Comparison of ENCODE assay signal across 19 cellular contexts in the genomic region with DNA sequence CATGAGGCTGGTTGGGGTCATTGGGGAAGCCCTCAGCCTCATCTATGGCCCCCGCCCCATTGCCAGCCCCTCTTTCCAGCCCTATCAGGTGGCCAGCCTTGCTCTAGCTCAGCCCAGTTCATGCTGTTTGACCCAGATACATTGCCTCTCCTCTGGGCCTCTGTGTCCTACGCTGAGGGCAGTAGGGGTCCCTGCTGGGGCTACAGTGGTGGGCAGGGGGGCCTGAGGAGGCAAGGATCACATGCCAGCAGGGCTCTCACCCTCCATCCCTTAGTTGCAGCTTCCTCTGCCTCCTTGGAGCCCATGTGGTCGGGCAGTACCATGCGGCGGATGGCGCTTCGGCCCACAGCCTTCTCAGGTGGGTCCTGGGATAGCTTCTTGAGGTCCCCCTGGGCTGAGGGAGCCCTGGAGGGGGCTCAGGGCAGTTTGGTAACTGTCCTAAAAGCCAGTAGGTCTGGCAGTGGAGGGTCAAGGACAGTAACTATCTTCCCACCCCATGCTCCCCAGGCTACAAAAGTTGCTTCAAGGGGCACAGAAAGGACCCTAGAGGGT. TPM values are rescaled to one million over a fixed set of nuclear protein-coding genes. Genes with fewer than 3 reads are reported as not detected.
DNase-seq lines count a peak whose midpoint lies in the region; ATAC-seq and TF ChIP-seq lines count a peak whose summit lies in the region.
"Had no signal": no experiment of that assay in that cellular context is flagged by ENCODE, and none has a peak within 500 bp of the region (broad histone marks: within the 10 kb centered on the region; RNA-seq: fewer than 3 reads in every experiment).

No MANE protein-coding gene starts in this region.

- no peak for TF ChIP-seq RAD21 in IMR-90 (IDR thresholded peaks at IDR 0.05; ENCODE audit: low read length)

- TF ChIP-seq POLR2A in IMR-90 (IDR thresholded peaks at IDR 0.05; ENCODE audit: low read depth, low read length): no peak

- no peak overlapping the region for H2AFZ ChIP-seq in IMR-90 (replicated peaks; ENCODE audit: low read length, poor library complexity)

- no CpG with 5 or more reads among the region's 7 CpGs for WGBS in IMR-90 (ENCODE audit: extremely low coverage in 2 of 2, insufficient read length in 1 of 2), 2 experiments

- H2AK9ac ChIP-seq in IMR-90 (replicated peaks; ENCODE audit: low read depth, low read length, poor library complexity): peak overlapping the region; percentile 44

- H4K20me1 ChIP-seq in IMR-90 (ENCODE audit: insufficient read depth, low read length): no peaks in the 10 kb centered on the region; the same call in 1 of the 2 replicates

- no peak overlapping the region for H2BK5ac ChIP-seq in IMR-90 (ENCODE audit: low read depth, low read length, poor library complexity, severe bottlenecking)

- H2AK5ac ChIP-seq in IMR-90 (ENCODE audit: low read depth, low read length): no peak overlapping the region; the same call in 1 of the 2 replicates

- H3K9me3 ChIP-seq in IMR-90 (ENCODE audit: control insufficient read depth, insufficient read depth, low read length): no peaks in the 10 kb centered on the region
- no peaks in the 10 kb centered on the region for H3K9me3 ChIP-seq in colonic mucosa
- no peaks in the 10 kb centered on the region for H3K9me3 ChIP-seq in muscle layer of duodenum (ENCODE audit: control insufficient read depth in 1 of 2, low read length in 2 of 2)
- H3K9me3 ChIP-seq in stomach smooth muscle (ENCODE audit: control insufficient read depth in 2 of 2, low read length in 2 of 2): no peaks in the 10 kb centered on the region
- H3K9me3 ChIP-seq: pancreas, testis had no signal

- intact Hi-C loops in IMR-90 (cut with micrococcal nuclease): no loop called here
- intact Hi-C loops in colonic mucosa (cut with DNase I): no loop called here

- no peak overlapping the region for H2BK15ac ChIP-seq in IMR-90 (ENCODE audit: low read depth, low read length)

- no peak overlapping the region; a peak in 1 of 4 replicates for H4K8ac ChIP-seq in IMR-90 (ENCODE audit: low read depth in 2 of 2, low read length in 2 of 2)

- H3K79me1 ChIP-seq in IMR-90 (ENCODE audit: low read depth in 1 of 2, low read length in 2 of 2): no peaks in the 10 kb centered on the region

- H2BK120ac ChIP-seq in IMR-90 (ENCODE audit: low read depth, low read length): no peak overlapping the region

- no peak overlapping the region for H3K23ac ChIP-seq in IMR-90 (ENCODE audit: low read depth, low read length)

- H3K27me3 ChIP-seq in IMR-90 (ENCODE audit: control insufficient read depth, insufficient read depth, low read length) (peaks cover 4% of the 10 kb centered on the region; the same call in 1 of the 2 replicates), colonic mucosa (no peaks in the 10 kb centered on the region), muscle layer of duodenum (ENCODE audit: low read depth, low read length) (no peaks in the 10 kb centered on the region), stomach smooth muscle (ENCODE audit: control insufficient read depth in 1 of 2, insufficient read depth in 2 of 2, low read length in 2 of 2) (no peaks in the 10 kb centered on the region)
- H3K27me3 ChIP-seq: pancreas, testis had no signal

- BruUV-seq in IMR-90 (replicated peaks; lab: Mats Ljungman, UMichigan): no TSS peak

- no peak overlapping the region for H3K56ac ChIP-seq in IMR-90 (ENCODE audit: extremely low read depth, insufficient read depth, low read length)

- dilution Hi-C loops in IMR-90 (cut with HindIII; ENCODE audit: low sequenced_read_pairs, unreplicated experiment): no loop called here

- H4K5ac ChIP-seq in IMR-90 (ENCODE audit: low read depth, low read length): no peak overlapping the region

- DNase-seq in IMR-90: no peak
- DNase-seq in colonic mucosa: no peak
- DNase-seq in Kasumi-1 (lab: John Stamatoyannopoulos, UW): no peak
- no peak for DNase-seq in DMS 273 treated with DMSO at 0.1 percent for 48 hours (lab: John Stamatoyannopoulos, UW)
- DNase-seq: activated CD4-positive, alpha-beta T cell treated with anti-CD3 and anti-CD28 coated beads for 4 hours; activated CD8-positive, alpha-beta memory T cell treated with anti-CD3 and anti-CD28 coated beads, Interleukin-2, amount 50 U/mL, for 48 hours; activated effector memory CD4-positive, alpha-beta T cell treated with Interleukin-2 at 50 U/mL for 16 hours; NCI-H1105; NCI-H2107; NCI-H524 treated with DMSO at 0.1 percent for 48 hours; T-cell had no signal

- no peak overlapping the region for H3K27ac ChIP-seq in IMR-90 (ENCODE audit: insufficient read depth, low read length)
- peak overlapping the region; percentile 8 for H3K27ac ChIP-seq in colonic mucosa
- H3K27ac ChIP-seq in muscle layer of duodenum (ENCODE audit: low read length): peak overlapping the region; percentile 16
- H3K27ac ChIP-seq in stomach smooth muscle (ENCODE audit: low read length): peak overlapping the region; percentile 76
- H3K27ac ChIP-seq: pancreas had no signal

- H3K36me3 ChIP-seq in IMR-90 (ENCODE audit: control insufficient read depth, insufficient read depth, low read length): no peaks in the 10 kb centered on the region
- no peaks in the 10 kb centered on the region for H3K36me3 ChIP-seq in colonic mucosa
- no peaks in the 10 kb centered on the region for H3K36me3 ChIP-seq in muscle layer of duodenum (ENCODE audit: control insufficient read depth in 1 of 2, insufficient read depth in 2 of 2, low read length in 2 of 2)
- no peaks in the 10 kb centered on the region for H3K36me3 ChIP-seq in stomach smooth muscle (ENCODE audit: control insufficient read depth in 2 of 2, insufficient read depth in 2 of 2, low read length in 2 of 2)
- H3K36me3 ChIP-seq: pancreas had no signal

- 0 out of 2 replicates have a peak, but pooled peaks cover 2% of the 10 kb centered on the region for H3K9me1 ChIP-seq in IMR-90 (ENCODE audit: insufficient read depth, low read length)

- in situ Hi-C loops in IMR-90 (cut with MboI; ENCODE audit: low sequenced_read_pairs): loop anchor here (25.0 kb wide), 1 partner anchor 613 kb away; no protein-coding TSS in a partner anchor

- H4K91ac ChIP-seq in IMR-90 (ENCODE audit: insufficient read depth, low read depth, low read length): no peak overlapping the region

- CTCF ChIA-PET in IMR-90 (lab: Yijun Ruan, JAX): no interaction called here

- H3K14ac ChIP-seq in IMR-90 (replicated peaks; ENCODE audit: low read depth, low read length): no peak overlapping the region

- H3K4me3 ChIP-seq in IMR-90 (ENCODE audit: insufficient read depth, low read depth, low read length) (no peak overlapping the region), colonic mucosa (no peak overlapping the region), muscle layer of duodenum (ENCODE audit: low read depth in 1 of 2, low read length in 2 of 2) (no peak overlapping the region), stomach smooth muscle (ENCODE audit: low read length in 2 of 2) (peak overlapping the region in 1 of 2 donors; percentile 49)
- H3K4me3 ChIP-seq: pancreas, testis had no signal

- no peak overlapping the region for H2BK20ac ChIP-seq in IMR-90 (ENCODE audit: low read depth, low read length)

- H3K9ac ChIP-seq in IMR-90 (ENCODE audit: low read depth, low read length): no peak overlapping the region
- peak overlapping the region in 1 of 2 donors; percentile 35 for H3K9ac ChIP-seq in colonic mucosa (ENCODE audit: low read depth in 2 of 2, low read length in 2 of 2)
- no peak overlapping the region for H3K9ac ChIP-seq in stomach smooth muscle (ENCODE audit: low read length in 2 of 2)

- TF ChIP-seq CTCF in IMR-90 (conservative IDR thresholded peaks at IDR 0.05; ENCODE audit: low read depth, low read length): no peak
- TF ChIP-seq CTCF in colonic mucosa (IDR thresholded peaks at IDR 0.05): no peak

- no peak overlapping the region for H3K4me2 ChIP-seq in IMR-90 (ENCODE audit: low read depth, low read length)

- ATAC-seq in IMR-90 (ENCODE audit: low read depth): no peak
- no peak for ATAC-seq in HG02885 (IDR thresholded peaks at IDR 0.05; ENCODE audit: poor library complexity, unreplicated experiment)
- no peak for ATAC-seq in GM21576 (IDR thresholded peaks at IDR 0.05; ENCODE audit: unreplicated experiment)
- ATAC-seq: T-cell had no signal

- H3K18ac ChIP-seq in IMR-90 (ENCODE audit: low read depth, low read length): no peak overlapping the region

- POLR2A ChIA-PET in IMR-90 (lab: Charles Lee; ENCODE audit: unreplicated experiment): no interaction called here

- H3K4ac ChIP-seq in IMR-90 (ENCODE audit: low read depth, low read length): no peak overlapping the region

- peaks cover 12% of the 10 kb centered on the region; the same call in 1 of the 2 replicates for H3K4me1 ChIP-seq in IMR-90 (ENCODE audit: control insufficient read depth, insufficient read depth, low read length)
- no peaks in the 10 kb centered on the region for H3K4me1 ChIP-seq in colonic mucosa
- H3K4me1 ChIP-seq in muscle layer of duodenum (ENCODE audit: control insufficient read depth in 1 of 2, insufficient read depth in 2 of 2, low read length in 2 of 2): peaks cover 0 to 24% of the 10 kb centered on the region in 2 donors
- H3K4me1 ChIP-seq in stomach smooth muscle (ENCODE audit: control insufficient read depth, insufficient read depth, low read length): peaks cover 38% of the 10 kb centered on the region

TF ChIP-seq in IMR-90, 13 proteins besides CTCF, POLR2A, EP300 and RAD21 (continues in another document):
- no peak for TF ChIP-seq MXI1 (IDR thresholded peaks at IDR 0.05; ENCODE audit: borderline replicate concordance, low read depth, low read length)
- TF ChIP-seq SMC3 (IDR thresholded peaks at IDR 0.05; ENCODE audit: low read depth, low read length): no peak

RNA-seq across cellular contexts. Expression of a gene that starts 19.2 kb away (rescaled TPM):
- total RNA-seq in IMR-90 (2012; rRNA removed) (0.28 and 0.54 TPM in 2 replicates), colonic mucosa (1 to 10 TPM; 4.4 TPM)
- polyA plus RNA-seq in IMR-90 (2012; rRNA removed): 1.2 and 1.3 TPM in 2 replicates
- polyA plus RNA-seq in IMR-90 (2012; cell fraction: cytosol; rRNA removed): 0.41 and 2.3 TPM in 2 replicates
- polyA plus RNA-seq in IMR-90 (2012; cell fraction: nucleus; rRNA removed; ENCODE audit: low replicate concordance): 2.9 TPM in 2 replicates
- total RNA-seq: CD8-positive, alpha-beta memory T cell; HT1080 had no signal

RNA-seq across cellular contexts. Expression of a gene that starts 42.8 kb away (rescaled TPM):
- total RNA-seq in IMR-90 (2012; rRNA removed) (5.7 and 6.9 TPM in 2 replicates), colonic mucosa (10 to 100 TPM; 15.4 to 32.0 TPM)
- polyA plus RNA-seq in IMR-90 (2012; rRNA removed): 21.2 and 21.5 TPM in 2 replicates
- 16.5 and 26.9 TPM in 2 replicates for polyA plus RNA-seq in IMR-90 (2012; cell fraction: cytosol; rRNA removed)
- polyA plus RNA-seq in IMR-90 (2012; cell fraction: nucleus; rRNA removed; ENCODE audit: low replicate concordance): 32.2 and 94.3 TPM in 2 replicates

RNA-seq across cellular contexts. Expression of a gene that starts 43.1 kb away (rescaled TPM):
- 414 and 518 TPM in 2 replicates for total RNA-seq in IMR-90 (2012; rRNA removed)
- polyA plus RNA-seq in IMR-90 (2012; rRNA removed): 243 and 267 TPM in 2 replicates
- polyA plus RNA-seq in IMR-90 (2012; cell fraction: cytosol; rRNA removed): 124 and 135 TPM in 2 replicates
- 764 and 770 TPM in 2 replicates for polyA plus RNA-seq in IMR-90 (2012; cell fraction: nucleus; rRNA removed; ENCODE audit: low replicate concordance)
- total RNA-seq in colonic mucosa: 100 to 1,000 TPM; 145 to 236 TPM
